Comparison of ENCODE assay signal across 8 cellular contexts in the genomic region with DNA sequence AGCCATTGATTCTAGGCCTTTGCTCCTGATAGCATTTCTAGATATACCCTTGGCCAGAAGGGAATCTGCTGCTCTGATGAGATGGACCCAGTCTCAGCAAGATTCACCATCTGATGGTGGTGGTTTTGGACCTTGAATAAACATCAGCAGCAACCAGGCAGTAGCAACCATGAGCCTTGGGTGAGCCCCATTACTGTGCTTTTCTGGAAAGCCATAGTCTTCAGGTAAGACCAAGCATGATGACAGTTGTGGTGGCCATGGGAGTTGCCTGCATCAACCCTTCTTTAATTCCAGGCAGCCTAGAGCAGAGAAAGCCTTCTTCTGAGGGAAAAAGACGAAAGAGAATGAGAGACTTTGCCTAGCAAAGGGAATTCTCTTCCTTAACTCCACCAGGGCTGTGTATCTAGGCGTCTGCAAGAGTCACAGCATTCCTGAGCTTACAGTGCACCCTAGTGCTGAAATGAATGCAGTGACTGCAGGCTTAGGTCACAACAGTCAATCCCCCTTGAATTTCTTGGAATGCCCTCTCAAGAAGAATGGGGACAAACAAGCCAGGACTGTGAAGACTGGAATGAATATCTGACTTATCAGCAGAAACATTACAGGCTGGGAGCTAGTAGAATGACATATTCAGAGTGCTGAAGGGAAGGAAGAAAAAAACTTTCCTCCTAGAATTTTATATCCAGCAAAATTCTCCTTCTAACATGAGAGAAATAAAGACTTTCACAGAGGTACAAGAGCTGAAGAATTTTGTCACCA.
DNase-seq lines count a peak whose midpoint lies in the region; ATAC-seq and TF ChIP-seq lines count a peak whose summit lies in the region.

No MANE protein-coding gene starts in this region.

- DNase-seq in COLO668 (lab: John Stamatoyannopoulos, UW; ENCODE audit: unreplicated experiment) (peak; percentile 19), Karpas-422 (peak; percentile 87), midbrain (lab: John Stamatoyannopoulos, UW) (peak; percentile 5), NCI-H2196 (lab: John Stamatoyannopoulos, UW; ENCODE audit: unreplicated experiment) (no peak), cerebellar nuclear complex (lab: John Stamatoyannopoulos, UW) (no peak)
- no peak for DNase-seq in activated CD8-positive, alpha-beta T cell treated with anti-CD3 and anti-CD28 coated beads, Interleukin-2, amount 10 ng/mL, durations not matched to agents 7 days and 5 days

- no peak overlapping the region for H3K4me2 ChIP-seq in Karpas-422 (ENCODE audit: low read depth, low read length, poor library complexity, severe bottlenecking)

- H3K27me3 ChIP-seq in Karpas-422 (ENCODE audit: low read length), result no peaks in the 10 kb centered on the region

- no peaks in the 10 kb centered on the region for H3K27me3 Mint-ChIP-seq in activated CD8-positive, alpha-beta T cell treated with anti-CD3 and anti-CD28 coated beads, Interleukin-2, amount 10 ng/mL, durations not matched to agents 7 days and 5 days (ENCODE audit: low read depth)

- peak overlapping the region; percentile 4; the same call in 1 of the 2 replicates for H3K9ac ChIP-seq in Karpas-422 (ENCODE audit: low read length)

- H3K36me3 ChIP-seq in Karpas-422 (ENCODE audit: insufficient read depth, low read length), result no peaks in the 10 kb centered on the region; the same call in 1 of the 2 replicates

- no peaks in the 10 kb centered on the region for H3K4me1 Mint-ChIP-seq in activated CD8-positive, alpha-beta T cell treated with anti-CD3 and anti-CD28 coated beads, Interleukin-2, amount 10 ng/mL, durations not matched to agents 7 days and 5 days (ENCODE audit: low read depth)

- no peaks in the 10 kb centered on the region for H3K36me3 Mint-ChIP-seq in activated CD8-positive, alpha-beta T cell treated with anti-CD3 and anti-CD28 coated beads, Interleukin-2, amount 10 ng/mL, durations not matched to agents 7 days and 5 days (ENCODE audit: low read depth)

- peak; percentile 94 for ATAC-seq in GM21360 (IDR thresholded peaks at IDR 0.05; ENCODE audit: unreplicated experiment)
- no peak for ATAC-seq in activated CD8-positive, alpha-beta T cell treated with anti-CD3 and anti-CD28 coated beads, Interleukin-2, amount 10 ng/mL, durations not matched to agents 7 days and 5 days

- H3K79me2 ChIP-seq in Karpas-422 (ENCODE audit: low read length), result no peaks in the 10 kb centered on the region

- H3K4me1 ChIP-seq in Karpas-422 (ENCODE audit: low read length), result peaks cover 20% of the 10 kb centered on the region

- peak overlapping the region; percentile 34; the same call in 1 of the 2 replicates for H3K27ac ChIP-seq in Karpas-422 (ENCODE audit: low read length)
- H3K27ac ChIP-seq in VCaP, result no peak overlapping the region

- peak; percentile 79 for TF ChIP-seq CTCF in VCaP (conservative IDR thresholded peaks at IDR 0.05)

- H3K27ac Mint-ChIP-seq in activated CD8-positive, alpha-beta T cell treated with anti-CD3 and anti-CD28 coated beads, Interleukin-2, amount 10 ng/mL, durations not matched to agents 7 days and 5 days, result no peak overlapping the region

- CTCF ChIA-PET in activated CD8-positive, alpha-beta T cell treated with anti-CD3 and anti-CD28 coated beads, Interleukin-2, amount 10 ng/mL, durations not matched to agents 7 days and 5 days (lab: Charles Lee), result no interaction called here

- no peaks in the 10 kb centered on the region for H4K20me1 ChIP-seq in Karpas-422 (ENCODE audit: insufficient read depth, low read depth, low read length)

- no peak overlapping the region for H3K4me3 ChIP-seq in Karpas-422 (ENCODE audit: low read length)

- POLR2A ChIA-PET in activated CD8-positive, alpha-beta T cell treated with anti-CD3 and anti-CD28 coated beads, Interleukin-2, amount 10 ng/mL, durations not matched to agents 7 days and 5 days (lab: Charles Lee), result no interaction called here

- no peaks in the 10 kb centered on the region for H3K9me2 ChIP-seq in Karpas-422 (replicated peaks; ENCODE audit: insufficient read depth, low read length)

- no peaks in the 10 kb centered on the region for H3K9me3 Mint-ChIP-seq in activated CD8-positive, alpha-beta T cell treated with anti-CD3 and anti-CD28 coated beads, Interleukin-2, amount 10 ng/mL, durations not matched to agents 7 days and 5 days (ENCODE audit: insufficient read depth)

- no peaks in the 10 kb centered on the region for H3K9me3 ChIP-seq in Karpas-422 (ENCODE audit: low read length)

- peak overlapping the region; percentile 91 for H2AFZ ChIP-seq in Karpas-422 (ENCODE audit: low read length)

- no peak overlapping the region for H3K4me3 Mint-ChIP-seq in activated CD8-positive, alpha-beta T cell treated with anti-CD3 and anti-CD28 coated beads, Interleukin-2, amount 10 ng/mL, durations not matched to agents 7 days and 5 days

Comparison
In these comparisons a context has a peak if more than half of its experiments do, and no peak if none do; other contexts are left out.
1. DNase-seq: peak in COLO668 (single experiment), Karpas-422 (single experiment) and midbrain (single experiment); none in NCI-H2196 (single experiment), activated CD8-positive, alpha-beta T cell treated with anti-CD3 and anti-CD28 coated beads, Interleukin-2, amount 10 ng/mL, durations not matched to agents 7 days and 5 days (single experiment) and cerebellar nuclear complex (0 of 2).